25 cellular contexts compared by ENCODE assay signal in the genomic region with DNA sequence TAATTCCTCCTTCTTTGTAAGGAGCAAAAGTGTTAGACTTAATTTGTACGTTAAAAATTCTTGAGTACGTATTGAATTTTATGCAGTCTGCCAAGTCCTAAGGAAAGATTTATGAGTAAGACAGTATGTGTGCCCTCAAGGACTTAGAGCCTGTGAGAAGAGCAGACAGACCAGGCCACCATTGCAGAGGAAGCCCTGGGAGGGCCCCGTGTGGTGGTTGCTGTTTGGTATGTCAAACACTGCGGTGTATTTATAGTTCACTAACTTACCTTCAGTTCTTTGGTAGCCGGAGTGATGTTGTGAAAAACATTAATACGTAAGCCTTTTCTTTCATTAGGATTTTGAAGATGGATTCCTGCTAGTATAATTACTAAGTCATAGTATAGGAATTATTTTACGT.
DNase-seq lines count a peak whose midpoint lies in the region; ATAC-seq and TF ChIP-seq lines count a peak whose summit lies in the region.
"Had no signal": no experiment of that assay in that cellular context is flagged by ENCODE, and none has a peak within 500 bp of the region (broad histone marks: within the 10 kb centered on the region; RNA-seq: fewer than 3 reads in every experiment).

No MANE protein-coding gene starts in this region.

- no peak overlapping the region for H3K9ac ChIP-seq in endodermal cell (ENCODE audit: extremely low read depth, low read length, poor library complexity, severe bottlenecking)
- H3K9ac ChIP-seq: BLaER1 treated with 17β-estradiol and CSF1 and Interleukin-3, amounts not matched to agents 10 nM and 100 nM had no signal

- no peaks in the 10 kb centered on the region for H3K27me3 Mint-ChIP-seq in endodermal cell (ENCODE audit: insufficient read depth)
- H3K27me3 Mint-ChIP-seq in immature natural killer cell (ENCODE audit: low read depth in 3 of 3), result peaks cover 0 to 3% (median 1%) of the 10 kb centered on the region in 3 donors
- H3K27me3 Mint-ChIP-seq: activated CD4-positive, alpha-beta memory T cell treated with anti-CD3 and anti-CD28 coated beads, Interleukin-2, amount 10 ng/mL, durations not matched to agents 7 days and 5 days; activated naive CD8-positive, alpha-beta T cell had no signal

- no peaks in the 10 kb centered on the region for H3K27me3 ChIP-seq in endodermal cell (ENCODE audit: control insufficient read depth, insufficient read depth, low read length, poor library complexity, severe bottlenecking)
- H3K27me3 ChIP-seq: BLaER1 treated with 17β-estradiol and CSF1 and Interleukin-3, amounts not matched to agents 10 nM and 100 nM; gastroesophageal sphincter; SJSA1 had no signal

- 93 to 94% methylated on average over 5 to 7 of the region's 7 CpGs for WGBS in endodermal cell (ENCODE audit: insufficient coverage in 1 of 2, insufficient read length in 1 of 2), 2 experiments

- peaks cover 54% of the 10 kb centered on the region for H3K36me3 ChIP-seq in endodermal cell (ENCODE audit: control insufficient read depth, insufficient read depth, low read length)

- H3K9me3 Mint-ChIP-seq in endodermal cell (no peaks in the 10 kb centered on the region), immature natural killer cell (no peaks in the 10 kb centered on the region)
- H3K9me3 Mint-ChIP-seq: activated CD4-positive, alpha-beta memory T cell treated with anti-CD3 and anti-CD28 coated beads, Interleukin-2, amount 10 ng/mL, durations not matched to agents 7 days and 5 days; activated T-helper 2 cell treated with anti-CD3 and anti-CD28 coated beads, Interferon-gamma antibody, Interleukin-2, Interleukin-4, amounts not matched to agents 10 μg/mL and 5 μg/mL and 100 μg/mL, durations not matched to agents 14 hours and 24 hours and 36 hours; HFFc6; T-helper 1 cell treated with Interleukin-12 subunit alpha and Interleukin-12 subunit beta and Interleukin-4 antibody, amounts not matched to agents 30 μg/mL and 1 μg/mL, for 36 hours had no signal

- DNase-seq in ELF-1 (ENCODE audit: low read depth, low spot score) (peak; percentile 24), M059J (ENCODE audit: low read depth) (peak; percentile 6), endodermal cell (no peak), left kidney (ENCODE audit: low read depth, low spot score) (peak; percentile 61), immature natural killer cell (no peak), SK-N-DZ (ENCODE audit: low spot score) (no peak)
- DNase-seq in NK-92 treated with Interleukin-12 subunit alpha and Interleukin-12 subunit beta, amount 100 ng/mL, for 24 hours (lab: John Stamatoyannopoulos, UW), result no peak
- DNase-seq: activated CD4-positive, alpha-beta memory T cell treated with anti-CD3 and anti-CD28 coated beads, Interleukin-2, amount 10 ng/mL, durations not matched to agents 7 days and 5 days; activated CD4-positive, alpha-beta T cell treated with anti-CD3 and anti-CD28 coated beads for 1 hour; anterior cingulate cortex; DMS53; GDM1; HFFc6; mammary epithelial cell; NCI-H1092 treated with DMSO at 0.1 percent for 48 hours; NCI-H187; NCI-H524 treated with DMSO at 0.1 percent for 48 hours; stimulated activated naive CD4-positive, alpha-beta T cell treated with Interleukin-2 at 50 U/mL for 16 hours had no signal

- H3K4me3 ChIP-seq in endodermal cell (ENCODE audit: low read length), result no peak overlapping the region
- H3K4me3 ChIP-seq: BLaER1 treated with 17β-estradiol and CSF1 and Interleukin-3, amounts not matched to agents 10 nM and 100 nM; gastroesophageal sphincter; SJSA1 had no signal

- H3K36me3 Mint-ChIP-seq in endodermal cell (ENCODE audit: low read depth), result peaks cover 44% of the 10 kb centered on the region
- H3K36me3 Mint-ChIP-seq in immature natural killer cell, result peaks cover 8 to 26% (median 24%) of the 10 kb centered on the region in 3 donors

- no peaks in the 10 kb centered on the region for H3K4me1 ChIP-seq in endodermal cell (ENCODE audit: control insufficient read depth, insufficient read depth, low read length)
- H3K4me1 ChIP-seq: BLaER1 treated with 17β-estradiol and CSF1 and Interleukin-3, amounts not matched to agents 10 nM and 100 nM; SJSA1 had no signal

- H3K4me3 Mint-ChIP-seq in endodermal cell (no peak overlapping the region), immature natural killer cell (no peak overlapping the region)
- H3K4me3 Mint-ChIP-seq: activated CD4-positive, alpha-beta memory T cell treated with anti-CD3 and anti-CD28 coated beads, Interleukin-2, amount 10 ng/mL, durations not matched to agents 7 days and 5 days; activated naive CD8-positive, alpha-beta T cell; HFFc6; T-helper 1 cell treated with Interleukin-12 subunit alpha and Interleukin-12 subunit beta and Interleukin-4 antibody, amounts not matched to agents 30 μg/mL and 1 μg/mL, for 36 hours had no signal

- peaks cover 15% of the 10 kb centered on the region for H3K4me1 Mint-ChIP-seq in endodermal cell
- no peaks in the 10 kb centered on the region for H3K4me1 Mint-ChIP-seq in immature natural killer cell
- H3K4me1 Mint-ChIP-seq: activated CD4-positive, alpha-beta memory T cell treated with anti-CD3 and anti-CD28 coated beads, Interleukin-2, amount 10 ng/mL, durations not matched to agents 7 days and 5 days had no signal

- H3K27ac Mint-ChIP-seq in endodermal cell (no peak overlapping the region), immature natural killer cell (no peak overlapping the region)
- H3K27ac Mint-ChIP-seq: activated CD4-positive, alpha-beta memory T cell treated with anti-CD3 and anti-CD28 coated beads, Interleukin-2, amount 10 ng/mL, durations not matched to agents 7 days and 5 days; activated T-helper 2 cell treated with anti-CD3 and anti-CD28 coated beads, Interferon-gamma antibody, Interleukin-2, Interleukin-4, amounts not matched to agents 10 μg/mL and 5 μg/mL and 100 μg/mL, durations not matched to agents 14 hours and 24 hours and 36 hours; HFFc6; T-helper 1 cell treated with Interleukin-12 subunit alpha and Interleukin-12 subunit beta and Interleukin-4 antibody, amounts not matched to agents 30 μg/mL and 1 μg/mL, for 36 hours had no signal

- peak; percentile 20 for TF ChIP-seq CTCF in endodermal cell (conservative IDR thresholded peaks at IDR 0.05)

- no peak overlapping the region for H3K27ac ChIP-seq in endodermal cell (ENCODE audit: low read depth, low read length)
- H3K27ac ChIP-seq: BLaER1 treated with 17β-estradiol and CSF1 and Interleukin-3, amounts not matched to agents 10 nM and 100 nM; gastroesophageal sphincter; SJSA1 had no signal

- ATAC-seq in HG03196 (IDR thresholded peaks at IDR 0.05; ENCODE audit: unreplicated experiment), result no peak
- ATAC-seq: gastroesophageal sphincter had no signal

- no peaks in the 10 kb centered on the region for H3K9me3 ChIP-seq in endodermal cell (ENCODE audit: control insufficient read depth, low read length)
- H3K9me3 ChIP-seq: BLaER1 treated with 17β-estradiol and CSF1 and Interleukin-3, amounts not matched to agents 10 nM and 100 nM; gastroesophageal sphincter; SJSA1 had no signal

Comparison
In these comparisons a context has a peak if more than half of its experiments do, and no peak if none do; other contexts are left out.
1. DNase-seq: peak in ELF-1 (single experiment), M059J (single experiment) and left kidney (single experiment); none in endodermal cell (single experiment), immature natural killer cell (0 of 3), SK-N-DZ (single experiment) and NK-92 treated with Interleukin-12 subunit alpha and Interleukin-12 subunit beta, amount 100 ng/mL, for 24 hours (single experiment).